In the genomic region with DNA sequence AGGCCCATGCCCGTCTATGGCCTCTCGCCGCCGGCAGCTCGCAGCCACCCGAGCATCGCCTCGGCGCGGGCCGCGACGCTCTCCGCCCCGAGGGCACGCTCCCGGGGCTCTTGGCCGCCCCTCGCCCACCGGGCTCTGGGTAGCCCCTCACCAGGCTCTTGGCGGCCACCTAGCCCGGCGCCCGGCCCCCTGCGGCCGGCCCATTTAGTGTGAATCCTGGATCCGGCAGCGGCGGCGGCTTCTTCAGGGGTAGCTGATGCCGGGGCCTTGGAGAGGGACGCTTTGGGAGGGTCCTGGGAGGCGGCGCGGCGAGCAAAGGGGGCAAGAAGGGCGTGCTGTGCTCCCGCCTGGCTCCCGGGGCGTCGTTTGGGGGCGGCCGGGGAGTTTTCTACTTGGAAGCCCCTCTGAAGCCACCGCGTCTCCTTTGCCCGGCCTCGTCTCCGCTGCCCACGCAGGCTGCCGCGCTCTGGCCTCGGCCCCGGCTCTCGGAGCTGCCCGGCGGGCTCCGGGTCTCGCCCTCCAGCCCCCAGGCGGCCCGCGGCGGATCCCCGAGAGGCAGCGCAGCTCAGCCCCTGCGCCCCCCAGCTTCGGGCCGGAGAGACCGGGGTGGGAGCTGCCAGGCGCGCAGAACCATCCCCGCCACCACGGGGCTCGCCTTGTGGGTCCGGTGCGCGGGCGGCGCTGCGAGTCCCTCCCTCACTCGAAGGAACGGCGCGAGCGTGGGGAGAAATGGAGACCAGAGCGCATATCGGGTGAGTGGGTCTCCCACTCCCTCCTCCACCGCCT, we compare ENCODE assay signal across 10 cellular contexts. TPM values are rescaled to one million over a fixed set of nuclear protein-coding genes. Genes with fewer than 3 reads are reported as not detected.
DNase-seq lines count a peak whose midpoint lies in the region; ATAC-seq and TF ChIP-seq lines count a peak whose summit lies in the region.
"Had no signal": no experiment of that assay in that cellular context is flagged by ENCODE, and none has a peak within 500 bp of the region (broad histone marks: within the 10 kb centered on the region; RNA-seq: fewer than 3 reads in every experiment).

No MANE protein-coding gene starts in this region.

- peak overlapping the region; percentile 93 for H2AFZ ChIP-seq in ACC112 (ENCODE audit: low read length, unreplicated experiment)

- POLR2A ChIA-PET in CD8-positive, alpha-beta memory T cell (lab: Charles Lee): no interaction called here

- intact Hi-C loops in dorsolateral prefrontal cortex (cut with DNase I): loop anchor here (2.0 to 5.0 kb wide), 4 partner anchors 108 to 362 kb away; no protein-coding TSS in a partner anchor

- H3K9me3 Mint-ChIP-seq in nephron: no peaks in the 10 kb centered on the region
- H3K9me3 Mint-ChIP-seq in CD8-positive, alpha-beta memory T cell: peaks cover 0 to 9% (median 4%) of the 10 kb centered on the region in 5 donors
- H3K9me3 Mint-ChIP-seq: CD4-positive, alpha-beta T cell had no signal

- no peaks in the 10 kb centered on the region for H3K4me1 ChIP-seq in ACC112 (ENCODE audit: control insufficient read depth, insufficient read depth, low read length, unreplicated experiment)
- no peaks in the 10 kb centered on the region for H3K4me1 ChIP-seq in CD8-positive, alpha-beta memory T cell (ENCODE audit: insufficient read depth, low read length)

- no peaks in the 10 kb centered on the region for H3K36me3 Mint-ChIP-seq in nephron (ENCODE audit: low read depth)
- no peaks in the 10 kb centered on the region for H3K36me3 Mint-ChIP-seq in CD8-positive, alpha-beta memory T cell

- TF ChIP-seq CTCF in dorsolateral prefrontal cortex (IDR thresholded peaks at IDR 0.05 in 54 of 56, conservative IDR thresholded peaks at IDR 0.05 in 2 of 56; ENCODE audit: low read depth in 1 of 56, partially characterized antibody in 56 of 56) (no peak), nephron (IDR thresholded peaks at IDR 0.05; ENCODE audit: unreplicated experiment in 3 of 3) (no peak)

- H3K36me3 ChIP-seq in ACC112 (ENCODE audit: insufficient read depth, low read length): no peaks in the 10 kb centered on the region
- H3K36me3 ChIP-seq in CD8-positive, alpha-beta memory T cell (ENCODE audit: insufficient read depth, low read length): no peaks in the 10 kb centered on the region

- H3K4me3 Mint-ChIP-seq in nephron: peak overlapping the region; percentile 88 to 96 (median 91)
- H3K4me3 Mint-ChIP-seq in CD8-positive, alpha-beta memory T cell: no peak overlapping the region
- H3K4me3 Mint-ChIP-seq: CD4-positive, alpha-beta T cell had no signal

- H3K27ac ChIP-seq in ACC112 (ENCODE audit: low read depth, low read length) (no peak overlapping the region), dorsolateral prefrontal cortex (peak overlapping the region in 45 of 59 donors; percentile 2 to 94 (median 82))
- H3K27ac ChIP-seq in CD8-positive, alpha-beta memory T cell (ENCODE audit: low read depth, low read length): no peak overlapping the region

- peaks cover 29% of the 10 kb centered on the region for H3K4me1 Mint-ChIP-seq in nephron
- H3K4me1 Mint-ChIP-seq in CD8-positive, alpha-beta memory T cell: peaks cover 0 to 4% (median 0%) of the 10 kb centered on the region in 3 donors

- peak in 1 of 10 donors; percentile 48 for DNase-seq in dorsolateral prefrontal cortex
- no peak for DNase-seq in NCI-H1092 treated with DMSO at 0.1 percent for 48 hours (lab: John Stamatoyannopoulos, UW)
- DNase-seq in CD8-positive, alpha-beta memory T cell: no peak
- DNase-seq in T-helper 9 cell: no peak
- DNase-seq in activated CD4-positive, alpha-beta T cell treated with anti-CD3 and anti-CD28 coated beads, Interleukin-2, amount 50 U/mL, for 1 hour: no peak
- DNase-seq: activated naive CD4-positive, alpha-beta T cell treated with anti-CD3 and anti-CD28 coated beads, Interleukin-2, amount 50 U/mL, for 16 hours; CD4-positive, alpha-beta T cell had no signal

- H3K27me3 ChIP-seq in ACC112 (ENCODE audit: insufficient read depth, low read length) (peaks cover 51% of the 10 kb centered on the region), dorsolateral prefrontal cortex (peaks cover 0 to 79% (median 46%) of the 10 kb centered on the region in 45 donors)
- H3K27me3 ChIP-seq in CD8-positive, alpha-beta memory T cell (ENCODE audit: insufficient read depth, low read length, poor library complexity, severe bottlenecking): no peaks in the 10 kb centered on the region

- peak overlapping the region in 1 of 3 experiments; percentile 25 for H3K27ac Mint-ChIP-seq in nephron
- H3K27ac Mint-ChIP-seq in CD8-positive, alpha-beta memory T cell: no peak overlapping the region
- H3K27ac Mint-ChIP-seq: CD4-positive, alpha-beta T cell had no signal

- CTCF ChIA-PET in CD8-positive, alpha-beta memory T cell (lab: Charles Lee): no interaction called here

- no peaks in the 10 kb centered on the region for H3K9me3 ChIP-seq in CD8-positive, alpha-beta memory T cell (ENCODE audit: low read length)

- peak; percentile 15 for ATAC-seq in GM21737 (IDR thresholded peaks at IDR 0.05; ENCODE audit: unreplicated experiment)

- H3K4me3 ChIP-seq in ACC112 (ENCODE audit: low read depth, low read length) (peak overlapping the region; percentile 83), dorsolateral prefrontal cortex (peak overlapping the region; percentile 39 to 82 (median 64))
- H3K4me3 ChIP-seq in CD8-positive, alpha-beta memory T cell (ENCODE audit: low read length): no peak overlapping the region

- no peaks in the 10 kb centered on the region for H3K79me2 ChIP-seq in ACC112 (ENCODE audit: control insufficient read depth, insufficient read depth, low read length, unreplicated experiment)

- H3K27me3 Mint-ChIP-seq in nephron (ENCODE audit: low read depth): peaks cover 58% of the 10 kb centered on the region
- H3K27me3 Mint-ChIP-seq in CD8-positive, alpha-beta memory T cell: peaks cover 11 to 30% of the 10 kb centered on the region in 2 donors

RNA-seq across cellular contexts. Expression of a gene that starts 0.5 kb away (rescaled TPM):
- 100 to 1,000 TPM in 1 of 120 experiments, 10 to 100 TPM in 109, 1 to 10 TPM in 10; 3.3 to 115 (median 29.1) TPM for total RNA-seq in dorsolateral prefrontal cortex
- not detected for total RNA-seq in CD8-positive, alpha-beta memory T cell
- polyA plus RNA-seq in CD8-positive, alpha-beta memory T cell: not detected
- total RNA-seq: CD4-positive, alpha-beta T cell had no signal

Comparison
In these comparisons a context has a peak if more than half of its experiments do, and no peak if none do; other contexts are left out.
1. H3K27ac ChIP-seq: peak in dorsolateral prefrontal cortex (45 of 59); none in ACC112 (single experiment) and CD8-positive, alpha-beta memory T cell (single experiment).
2. H3K4me3 Mint-ChIP-seq: peak in nephron (3 of 3); none in CD8-positive, alpha-beta memory T cell (0 of 7).
3. RNA of a gene that starts 0.5 kb away (total RNA-seq): 3.3 to 115 TPM in dorsolateral prefrontal cortex; not detected in CD8-positive, alpha-beta memory T cell; every median in the first group is over 4 times any median in the second.